ENCODE assay signal across 18 cellular contexts in genomic region chr1:28652450-28652849, GRCh38. TPM values are rescaled to one million over a fixed set of nuclear protein-coding genes. Genes with fewer than 3 reads are reported as not detected.
"Had no signal": no experiment of that assay in that cellular context is flagged by ENCODE, and none has a peak within 500 bp of the region (broad histone marks: within the 10 kb centered on the region; RNA-seq: fewer than 3 reads in every experiment).

No MANE protein-coding gene starts in this region.

RNA-seq across cellular contexts. Expression of gene RNU11, which starts 4.0 kb away (rescaled TPM):
- total RNA-seq: naive thymus-derived CD8-positive, alpha-beta T cell; natural killer cell treated with Interleukin-12 subunit alpha and Interleukin-12 subunit beta and Interleukin-15 and Interleukin-18, amount 100 ng/mL, for 72 hours; neural crest cell; omental fat pad; osteocyte; pancreas; progenitor cell of endocrine pancreas; psoas muscle; renal cortical epithelial cell; right cardiac atrium; right lobe of liver; suprapubic skin; testis; transverse colon; upper lobe of right lung; urinary bladder; uterus had no signal
- polyA plus RNA-seq: naive thymus-derived CD8-positive, alpha-beta T cell; pancreas; psoas muscle; right cardiac atrium; thymus; urinary bladder had no signal
